Comparison of ENCODE assay signal across 14 cellular contexts in genomic region chr11:69300124-69301032, GRCh38. TPM values are rescaled to one million over a fixed set of nuclear protein-coding genes. Genes with fewer than 3 reads are reported as not detected.
DNase-seq lines count a peak whose midpoint lies in the region; ATAC-seq and TF ChIP-seq lines count a peak whose summit lies in the region.
"Had no signal": no experiment of that assay in that cellular context is flagged by ENCODE, and none has a peak within 500 bp of the region (broad histone marks: within the 10 kb centered on the region; RNA-seq: fewer than 3 reads in every experiment).

No MANE protein-coding gene starts in this region.

- H3K23ac ChIP-seq in mesenchymal stem cell (ENCODE audit: low read length in 2 of 2): no peak overlapping the region

- ATAC-seq in CD4-positive, CD25-positive, alpha-beta regulatory T cell (ENCODE audit: low read depth in 2 of 2): no peak
- ATAC-seq in HG03159 (IDR thresholded peaks at IDR 0.05; ENCODE audit: unreplicated experiment): no peak

- peak overlapping the region; percentile 86 for H3K9ac ChIP-seq in mesenchymal stem cell (ENCODE audit: low read length)

- H3K27ac ChIP-seq in CD4-positive, CD25-positive, alpha-beta regulatory T cell (ENCODE audit: insufficient read depth, low read length, poor library complexity, severe bottlenecking): no peak overlapping the region
- H3K27ac ChIP-seq in mesenchymal stem cell (ENCODE audit: low read length, poor library complexity, severe bottlenecking): peak overlapping the region; percentile 31
- H3K27ac ChIP-seq: vagina had no signal

- no peaks in the 10 kb centered on the region for H3K9me3 ChIP-seq in CD4-positive, CD25-positive, alpha-beta regulatory T cell (ENCODE audit: control insufficient read depth in 2 of 2, low read length in 2 of 2)
- no peaks in the 10 kb centered on the region for H3K9me3 ChIP-seq in mesenchymal stem cell (ENCODE audit: control insufficient read depth, low read length)
- H3K9me3 ChIP-seq: right atrium auricular region, vagina had no signal

- DNase-seq in CD4-positive, CD25-positive, alpha-beta regulatory T cell: no peak
- peak; percentile 71 for DNase-seq in HS-5 (ENCODE audit: low read depth)
- DNase-seq in activated T-helper 2 cell treated with anti-CD3 and anti-CD28 coated beads, Interferon-gamma antibody, Interleukin-2, Interleukin-4, amounts not matched to agents 10 μg/mL and 5 μg/mL and 100 μg/mL, durations not matched to agents 14 hours and 24 hours and 36 hours (ENCODE audit: low spot score): no peak
- DNase-seq in mesenchymal stem cell: peak; percentile 81
- no peak for DNase-seq in Kasumi-1 (lab: John Stamatoyannopoulos, UW)
- no peak for DNase-seq in HEK293T (ENCODE audit: extremely low spot score)
- DNase-seq in NOMO-1 (lab: John Stamatoyannopoulos, UW; ENCODE audit: unreplicated experiment in 2 of 2): no peak
- DNase-seq: activated CD4-positive, alpha-beta T cell treated with anti-CD3 and anti-CD28 coated beads, Interleukin-2, amount 50 U/mL, for 4 hours; NCI-H2081; RPMI8226 had no signal

- H3K9me3 Mint-ChIP-seq in CD4-positive, CD25-positive, alpha-beta regulatory T cell: peaks cover 0 to 2% (median 0%) of the 10 kb centered on the region in 7 donors
- H3K9me3 Mint-ChIP-seq in activated T-helper 2 cell treated with anti-CD3 and anti-CD28 coated beads, Interferon-gamma antibody, Interleukin-2, Interleukin-4, amounts not matched to agents 10 μg/mL and 5 μg/mL and 100 μg/mL, durations not matched to agents 14 hours and 24 hours and 36 hours: no peaks in the 10 kb centered on the region

- H4K8ac ChIP-seq in mesenchymal stem cell (ENCODE audit: low read length): peak overlapping the region; percentile 29

- H3K14ac ChIP-seq in mesenchymal stem cell (ENCODE audit: low read length in 2 of 2): peak overlapping the region in 1 of 2 experiments; percentile 39

- H3K4me1 ChIP-seq in CD4-positive, CD25-positive, alpha-beta regulatory T cell (ENCODE audit: control insufficient read depth, insufficient read depth, low read length, poor library complexity, severe bottlenecking): peaks cover 36% of the 10 kb centered on the region
- H3K4me1 ChIP-seq in mesenchymal stem cell (ENCODE audit: control insufficient read depth, insufficient read depth, low read depth, low read length): peaks cover 55% of the 10 kb centered on the region

- no peak overlapping the region for H3K4me3 ChIP-seq in CD4-positive, CD25-positive, alpha-beta regulatory T cell (ENCODE audit: low read depth, low read length)
- peak overlapping the region in 1 of 2 experiments; percentile 45 for H3K4me3 ChIP-seq in mesenchymal stem cell (ENCODE audit: insufficient read depth in 1 of 2, low read depth in 1 of 2, low read length in 2 of 2)
- H3K4me3 ChIP-seq: lung, right atrium auricular region, vagina had no signal

- H3K4me1 Mint-ChIP-seq in CD4-positive, CD25-positive, alpha-beta regulatory T cell: peaks cover 4 to 49% (median 16%) of the 10 kb centered on the region in 4 donors
- peaks cover 43% of the 10 kb centered on the region for H3K4me1 Mint-ChIP-seq in activated T-helper 2 cell treated with anti-CD3 and anti-CD28 coated beads, Interferon-gamma antibody, Interleukin-2, Interleukin-4, amounts not matched to agents 10 μg/mL and 5 μg/mL and 100 μg/mL, durations not matched to agents 14 hours and 24 hours and 36 hours (ENCODE audit: low read depth)

- peak overlapping the region; percentile 58 for H2BK120ac ChIP-seq in mesenchymal stem cell (ENCODE audit: low read depth, low read length)

- peaks cover 4% of the 10 kb centered on the region for H3K27me3 Mint-ChIP-seq in CD4-positive, CD25-positive, alpha-beta regulatory T cell
- H3K27me3 Mint-ChIP-seq in activated T-helper 2 cell treated with anti-CD3 and anti-CD28 coated beads, Interferon-gamma antibody, Interleukin-2, Interleukin-4, amounts not matched to agents 10 μg/mL and 5 μg/mL and 100 μg/mL, durations not matched to agents 14 hours and 24 hours and 36 hours (ENCODE audit: low read depth): peaks cover 2% of the 10 kb centered on the region

- H3K18ac ChIP-seq in mesenchymal stem cell (ENCODE audit: low read depth in 1 of 2, low read length in 2 of 2): peak overlapping the region; percentile 60 to 98

- H3K27me3 ChIP-seq in CD4-positive, CD25-positive, alpha-beta regulatory T cell (ENCODE audit: control insufficient read depth, insufficient read depth, low read length): no peaks in the 10 kb centered on the region
- no peaks in the 10 kb centered on the region for H3K27me3 ChIP-seq in mesenchymal stem cell (ENCODE audit: control insufficient read depth in 1 of 2, insufficient read depth in 1 of 2, low read length in 2 of 2)
- H3K27me3 ChIP-seq: right atrium auricular region, vagina had no signal

- peak overlapping the region; percentile 91 for H2BK15ac ChIP-seq in mesenchymal stem cell (ENCODE audit: low read depth, poor library complexity, severe bottlenecking)

- H4K91ac ChIP-seq in mesenchymal stem cell (ENCODE audit: low read length): peak overlapping the region; percentile 98

- 55% methylated on average over 10 of the region's 11 CpGs for WGBS in mesenchymal stem cell

- peak overlapping the region in 1 of 4 donors; percentile 77 for H3K4me3 Mint-ChIP-seq in CD4-positive, CD25-positive, alpha-beta regulatory T cell
- no peak overlapping the region for H3K4me3 Mint-ChIP-seq in activated T-helper 2 cell treated with anti-CD3 and anti-CD28 coated beads, Interferon-gamma antibody, Interleukin-2, Interleukin-4, amounts not matched to agents 10 μg/mL and 5 μg/mL and 100 μg/mL, durations not matched to agents 14 hours and 24 hours and 36 hours (ENCODE audit: low read depth)

- no peaks in the 10 kb centered on the region for H3K36me3 Mint-ChIP-seq in CD4-positive, CD25-positive, alpha-beta regulatory T cell
- no peaks in the 10 kb centered on the region for H3K36me3 Mint-ChIP-seq in activated T-helper 2 cell treated with anti-CD3 and anti-CD28 coated beads, Interferon-gamma antibody, Interleukin-2, Interleukin-4, amounts not matched to agents 10 μg/mL and 5 μg/mL and 100 μg/mL, durations not matched to agents 14 hours and 24 hours and 36 hours (ENCODE audit: low read depth)

- POLR2A ChIA-PET in HEK293T (lab: Yijun Ruan, JAX): no interaction called here

- CTCF ChIA-PET in HEK293T (lab: Yijun Ruan, JAX): no interaction called here

- H3K4me2 ChIP-seq in mesenchymal stem cell (ENCODE audit: low read length, poor library complexity, severe bottlenecking): no peak overlapping the region

- no peak overlapping the region for H2BK5ac ChIP-seq in mesenchymal stem cell (ENCODE audit: low read depth, low read length, poor library complexity, severe bottlenecking)

- intact Hi-C loops in activated T-helper 2 cell treated with anti-CD3 and anti-CD28 coated beads, Interferon-gamma antibody, Interleukin-2, Interleukin-4, amounts not matched to agents 10 μg/mL and 5 μg/mL and 100 μg/mL, durations not matched to agents 14 hours and 24 hours and 36 hours (cut with micrococcal nuclease): loop anchor here (1.0 kb wide), 1 partner anchor 11 kb away; no protein-coding TSS in a partner anchor

- H2AK5ac ChIP-seq in mesenchymal stem cell (ENCODE audit: low read length, severe bottlenecking): peak overlapping the region; percentile 16

- H2BK12ac ChIP-seq in mesenchymal stem cell (ENCODE audit: low read length in 2 of 2): peak overlapping the region; percentile 92 to 99

- peak overlapping the region; percentile 31 to 92 (median 32) for H3K27ac Mint-ChIP-seq in CD4-positive, CD25-positive, alpha-beta regulatory T cell
- peak overlapping the region; percentile 23 for H3K27ac Mint-ChIP-seq in activated T-helper 2 cell treated with anti-CD3 and anti-CD28 coated beads, Interferon-gamma antibody, Interleukin-2, Interleukin-4, amounts not matched to agents 10 μg/mL and 5 μg/mL and 100 μg/mL, durations not matched to agents 14 hours and 24 hours and 36 hours

- no peaks in the 10 kb centered on the region for H3K36me3 ChIP-seq in CD4-positive, CD25-positive, alpha-beta regulatory T cell (ENCODE audit: control insufficient read depth, insufficient read depth, low read length)
- peaks cover 0 to 7% of the 10 kb centered on the region in 2 experiments for H3K36me3 ChIP-seq in mesenchymal stem cell (ENCODE audit: control insufficient read depth in 1 of 2, insufficient read depth in 2 of 2, low read depth in 1 of 2, low read length in 2 of 2)
- H3K36me3 ChIP-seq: right atrium auricular region, vagina had no signal

- H3K79me1 ChIP-seq in mesenchymal stem cell (replicated peaks; ENCODE audit: low read length, poor library complexity, severe bottlenecking): peaks cover 7% of the 10 kb centered on the region

- peak overlapping the region; percentile 76 to 92 for H3K4ac ChIP-seq in mesenchymal stem cell (ENCODE audit: low read depth in 1 of 2, low read length in 2 of 2)

- H2AFZ ChIP-seq in mesenchymal stem cell (ENCODE audit: low read depth, low read length): peak overlapping the region; percentile 16

TF ChIP-seq in HEK293T, 16 proteins besides CTCF, POLR2A, EP300 and RAD21 (continues in another document):
- TF ChIP-seq TARDBP (IDR thresholded peaks at IDR 0.05): no peak
- TF ChIP-seq LEF1 (IDR thresholded peaks at IDR 0.05; ENCODE audit: borderline replicate concordance): no peak
- TF ChIP-seq FOXA1 (IDR thresholded peaks at IDR 0.05): no peak
- TF ChIP-seq FOXM1 (IDR thresholded peaks at IDR 0.05; ENCODE audit: borderline replicate concordance): no peak
- no peak for TF ChIP-seq SP1 (IDR thresholded peaks at IDR 0.05)
- TF ChIP-seq PKNOX1 (IDR thresholded peaks at IDR 0.05): no peak
- TF ChIP-seq BHLHE40 (IDR thresholded peaks at IDR 0.05; ENCODE audit: borderline replicate concordance): no peak
- TF ChIP-seq NFRKB (IDR thresholded peaks at IDR 0.05): no peak
- TF ChIP-seq HDGF (IDR thresholded peaks at IDR 0.05; ENCODE audit: borderline replicate concordance): no peak
- no peak for TF ChIP-seq FOXK2 (IDR thresholded peaks at IDR 0.05)
- no peak for TF ChIP-seq ARNT (IDR thresholded peaks at IDR 0.05)
- TF ChIP-seq CTBP1 (IDR thresholded peaks at IDR 0.05; ENCODE audit: borderline replicate concordance): no peak

RNA-seq across cellular contexts. Expression of gene MYEOV, which starts 6.4 kb away (rescaled TPM):
- total RNA-seq in CD4-positive, CD25-positive, alpha-beta regulatory T cell: 1.0 TPM
- not detected for polyA plus RNA-seq in CD4-positive, CD25-positive, alpha-beta regulatory T cell
- 0.09 TPM in 1 of 2 replicates, not detected in the other for total RNA-seq in activated T-helper 2 cell treated with anti-CD3 and anti-CD28 coated beads, Interferon-gamma antibody, Interleukin-2, Interleukin-4, amounts not matched to agents 10 μg/mL and 5 μg/mL and 100 μg/mL, durations not matched to agents 14 hours and 24 hours and 36 hours
- polyA plus RNA-seq in mesenchymal stem cell (2013, experiment 1 of 2): 2.5 TPM
- polyA plus RNA-seq in mesenchymal stem cell (2013, experiment 2 of 2): 4.8 TPM

Comparison
In these comparisons a context has a peak if more than half of its experiments do, and no peak if none do; other contexts are left out.
1. DNase-seq: peak in HS-5 (single experiment) and mesenchymal stem cell (single experiment); none in CD4-positive, CD25-positive, alpha-beta regulatory T cell (0 of 3), activated T-helper 2 cell treated with anti-CD3 and anti-CD28 coated beads, Interferon-gamma antibody, Interleukin-2, Interleukin-4, amounts not matched to agents 10 μg/mL and 5 μg/mL and 100 μg/mL, durations not matched to agents 14 hours and 24 hours and 36 hours (single experiment), Kasumi-1 (0 of 2), HEK293T (single experiment) and NOMO-1 (0 of 2).